Comparison of ENCODE assay signal across 20 cellular contexts in genomic region chr11:89361738-89362137, GRCh38.
"Had no signal": no experiment of that assay in that cellular context is flagged by ENCODE, and none has a peak within 500 bp of the region (broad histone marks: within the 10 kb centered on the region; RNA-seq: fewer than 3 reads in every experiment).

No MANE protein-coding gene starts in this region.

- H3K36me3 ChIP-seq: esophagus squamous epithelium, lower lobe of right lung, right lobe of liver, thoracic aorta, tibial nerve, upper lobe of left lung had no signal

- H3K27me3 ChIP-seq: esophagus squamous epithelium, right lobe of liver, tibial nerve, upper lobe of left lung had no signal

- ATAC-seq: left lobe of liver; lower lobe of right lung; naive thymus-derived CD8-positive, alpha-beta T cell; psoas muscle; right lobe of liver; stimulated activated naive B cell treated with anti-CD40 and anti-IgM and Interleukin-4, amounts not matched to agents 10 μg/mL and 1 μg/mL and 100 μg/mL, for 72 hours had no signal

- H3K4me1 ChIP-seq: esophagus squamous epithelium, lower lobe of right lung, psoas muscle, right lobe of liver, upper lobe of left lung had no signal

- H3K27ac ChIP-seq: coronary artery, esophagus squamous epithelium, lower lobe of right lung, psoas muscle, right lobe of liver, thoracic aorta, tibial nerve, upper lobe of left lung had no signal

- H3K4me3 ChIP-seq: coronary artery, esophagus squamous epithelium, lower lobe of right lung, psoas muscle, right lobe of liver, thoracic aorta, tibial nerve, upper lobe of left lung had no signal

- H3K9me3 ChIP-seq: esophagus squamous epithelium, lower lobe of right lung, psoas muscle, right lobe of liver, thoracic aorta, tibial nerve, upper lobe of left lung had no signal

- DNase-seq: dermis blood vessel endothelial cell; effector memory CD4-positive, alpha-beta T cell; esophagus squamous epithelium; foreskin melanocyte; lower lobe of right lung; naive thymus-derived CD8-positive, alpha-beta T cell; nephron progenitor cell; nucleus accumbens; posterior cingulate gyrus; psoas muscle; right lobe of liver; small intestine; stimulated activated CD4-positive, alpha-beta T cell treated with anti-CD3 and anti-CD28 coated beads, Interleukin-15, amount 100 ng/mL, for 24 hours; stimulated activated CD4-positive, alpha-beta T cell treated with anti-CD3 and anti-CD28 coated beads, Interleukin-2, amount 100 ng/mL, for 48 hours; stimulated activated naive B cell treated with anti-CD40 and anti-IgM and Interleukin-4, amounts not matched to agents 10 μg/mL and 1 μg/mL and 100 μg/mL, for 72 hours; upper lobe of left lung had no signal
